8 cellular contexts compared by ENCODE assay signal in the genomic region with DNA sequence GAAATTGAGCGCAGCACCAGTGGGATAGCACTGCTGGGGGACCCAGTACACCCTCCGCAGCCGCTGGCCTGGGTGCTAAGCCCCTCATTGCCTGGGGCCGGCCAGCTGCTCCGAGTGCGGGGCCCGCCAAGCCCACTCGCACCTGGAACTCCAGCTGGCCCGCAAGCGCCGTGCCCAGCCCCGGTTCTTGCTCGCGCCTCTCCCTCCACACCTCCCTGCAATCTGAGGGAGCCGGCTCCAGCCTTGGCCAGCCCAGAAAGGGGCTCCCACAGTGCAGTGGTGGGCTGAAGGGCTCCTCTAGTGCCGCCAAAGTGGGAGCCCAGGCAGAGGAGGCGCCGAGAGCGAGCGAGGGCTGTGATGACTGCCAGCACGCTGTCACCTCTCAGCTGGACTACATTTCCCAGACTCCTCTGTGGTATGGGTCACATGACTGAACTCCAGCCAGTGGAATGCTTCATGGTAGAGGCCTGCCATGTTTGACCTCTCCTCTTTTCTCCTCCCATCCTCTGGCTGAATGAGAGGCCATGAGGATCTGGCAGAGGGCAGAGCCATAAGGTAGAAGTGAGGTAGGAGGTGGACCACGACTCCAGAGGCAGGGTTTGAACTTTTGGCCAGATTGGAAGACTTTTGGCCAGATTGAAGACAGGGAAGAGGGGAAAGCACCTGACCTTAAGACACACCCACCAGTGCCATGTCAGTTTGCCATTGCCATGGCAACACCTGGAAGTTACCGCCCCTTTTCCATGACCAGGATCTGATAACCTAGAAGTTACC. TPM values are rescaled to one million over a fixed set of nuclear protein-coding genes. Genes with fewer than 3 reads are reported as not detected.
DNase-seq lines count a peak whose midpoint lies in the region; ATAC-seq, FAIRE-seq and TF ChIP-seq lines count a peak whose summit lies in the region.

No MANE protein-coding gene starts in this region.

- no peaks in the 10 kb centered on the region for H3K9me3 ChIP-seq in Panc1 (ENCODE audit: control insufficient read depth, insufficient read depth, low read depth, low read length)

- no peaks in the 10 kb centered on the region for H3K36me3 Mint-ChIP-seq in CD14-positive monocyte

- peaks cover 10 to 23% (median 14%) of the 10 kb centered on the region in 3 donors for H3K27me3 Mint-ChIP-seq in CD14-positive monocyte (ENCODE audit: low read depth in 3 of 3)

- peaks cover 0 to 4% (median 0%) of the 10 kb centered on the region in 7 donors for H3K9me3 Mint-ChIP-seq in CD14-positive monocyte

- no peaks in the 10 kb centered on the region for H3K4me1 ChIP-seq in Panc1 (ENCODE audit: control insufficient read depth, insufficient read depth, low read length)

- H3K4me3 ChIP-seq in Panc1 (ENCODE audit: low read depth in 2 of 2, low read length in 2 of 2), result no peak overlapping the region

- no peaks in the 10 kb centered on the region for H3K36me3 ChIP-seq in Panc1 (ENCODE audit: control insufficient read depth, insufficient read depth, low read length)

- peaks cover 6% of the 10 kb centered on the region; the same call in 1 of the 2 replicates for H3K27me3 ChIP-seq in Panc1 (ENCODE audit: control insufficient read depth, insufficient read depth, low read length)

- no TSS peak for BruUV-seq in Panc1 (replicated peaks; lab: Mats Ljungman, UMichigan)

- FAIRE-seq in urothelium cell line (lab: Jason Lieb, UNC), result no peak

- intact Hi-C loops in left ventricle myocardium superior (cut with micrococcal nuclease), result no loop called here
- intact Hi-C loops in cardiac septum (cut with DNase I), result no loop called here
- intact Hi-C loops in Panc1 (cut with micrococcal nuclease; ENCODE audit: unreplicated experiment), result no loop called here
- intact Hi-C loops in CD14-positive monocyte (cut with micrococcal nuclease), result no loop called here

- no peak overlapping the region for H3K27ac ChIP-seq in Panc1 (ENCODE audit: low read length)

- in situ Hi-C loops in Panc1 (cut with HindIII; ENCODE audit: low pct_unique_long_range_greater_than_20kb, low sequenced_read_pairs), result no loop called here

- H3K27ac Mint-ChIP-seq in CD14-positive monocyte, result peak overlapping the region in 1 of 7 donors; percentile 17

- TF ChIP-seq POLR2A in erythroblast (IDR thresholded peaks at IDR 0.05; ENCODE audit: low read length), result no peak

- DNase-seq in left ventricle myocardium superior (no peak), cardiac septum (ENCODE audit: low spot score) (no peak), Panc1 (ENCODE audit: low read depth, low spot score) (no peak), erythroblast (lab: John Stamatoyannopoulos, UW) (peak; percentile 32 to 37), urothelium cell line (ENCODE audit: low spot score) (peak; percentile 41), CD14-positive monocyte (ENCODE audit: low spot score) (no peak), foreskin melanocyte (no peak)

- peaks cover 1% of the 10 kb centered on the region for H3K4me1 Mint-ChIP-seq in CD14-positive monocyte

- no peak overlapping the region for H3K4me3 Mint-ChIP-seq in CD14-positive monocyte

- TF ChIP-seq CTCF in Panc1 (IDR thresholded peaks at IDR 0.05), result no peak
- no peak for TF ChIP-seq CTCF in CD14-positive monocyte (IDR thresholded peaks at IDR 0.05)

- POLR2A ChIA-PET in Panc1 (lab: Charles Lee), result no interaction called here

- ATAC-seq in left ventricle myocardium superior (peak; percentile 15), Panc1 (peak; percentile 88), HG03025 (IDR thresholded peaks at IDR 0.05; ENCODE audit: low FRiP score, unreplicated experiment) (no peak)

- CTCF ChIA-PET in Panc1 (lab: Charles Lee), result no interaction called here

RNA-seq across cellular contexts. Expression of a gene that starts 6.2 kb away (rescaled TPM):
- total RNA-seq in left ventricle myocardium superior, result not detected
- total RNA-seq in cardiac septum, result not detected
- not detected for total RNA-seq in Panc1 (2021; ENCODE audit: unreplicated experiment)
- polyA plus RNA-seq in Panc1 (2012; ENCODE audit: insufficient read length), result not detected
- polyA plus RNA-seq in CD14-positive monocyte, result not detected

RNA-seq across cellular contexts. Expression of a gene that starts 38.4 kb away (rescaled TPM):
- 5.5 TPM for total RNA-seq in left ventricle myocardium superior
- total RNA-seq in cardiac septum, result 2.3 TPM
- 0.36 TPM for total RNA-seq in Panc1 (2021; ENCODE audit: unreplicated experiment)
- 0.35 TPM for polyA plus RNA-seq in Panc1 (2012; ENCODE audit: insufficient read length)
- polyA plus RNA-seq in CD14-positive monocyte, result under 1 TPM in 1 of 2 donors, not detected in 1; 0.22 TPM

Comparison
In these comparisons a context has a peak if more than half of its experiments do, and no peak if none do; other contexts are left out.
1. DNase-seq: peak in erythroblast (2 of 2) and urothelium cell line (single experiment); none in left ventricle myocardium superior (single experiment), cardiac septum (single experiment), Panc1 (single experiment), CD14-positive monocyte (single experiment) and foreskin melanocyte (single experiment).